Comparison of ENCODE assay signal across 2 cellular contexts in genomic region chr22:43504666-43505261, GRCh38.
TF ChIP-seq lines count a peak whose summit lies in the region.

No MANE protein-coding gene starts in this region.

TF ChIP-seq in HepG2, 621 proteins besides CTCF, POLR2A, EP300 and RAD21:
- TF ChIP-seq CBX5 (CRISPR knock-in tag; IDR thresholded peaks at IDR 0.05; ENCODE audit: borderline replicate concordance): no peak
- peak; percentile 20 to 43; a peak in 3 of 4 replicates for TF ChIP-seq MAFK (conservative IDR thresholded peaks at IDR 0.05 in 1 of 2, IDR thresholded peaks at IDR 0.05 in 1 of 2; ENCODE audit: low read length in 2 of 2)
- no peak for TF ChIP-seq ZNF530 (CRISPR knock-in tag; IDR thresholded peaks at IDR 0.05; ENCODE audit: low read depth)
- TF ChIP-seq ATF7 (IDR thresholded peaks at IDR 0.05): 0 out of 2 replicates have a peak, but pooled peaks have one; percentile 16
- TF ChIP-seq ATF7 (CRISPR knock-in tag; IDR thresholded peaks at IDR 0.05): no peak
- TF ChIP-seq CREB1 (IDR thresholded peaks at IDR 0.05): peak; percentile 93
- TF ChIP-seq CREB1 (CRISPR knock-in tag; IDR thresholded peaks at IDR 0.05): no peak
- 0 out of 2 replicates have a peak, but pooled peaks have one; percentile 40 for TF ChIP-seq IKZF1 (IDR thresholded peaks at IDR 0.05)
- TF ChIP-seq ZNF558 (CRISPR knock-in tag; IDR thresholded peaks at IDR 0.05; ENCODE audit: borderline replicate concordance): no peak

TF ChIP-seq in IMR-90, 13 proteins besides CTCF, POLR2A, EP300 and RAD21:
- TF ChIP-seq RCOR1 (IDR thresholded peaks at IDR 0.05; ENCODE audit: insufficient replicate concordance, low read length) (no peak), MXI1 (IDR thresholded peaks at IDR 0.05; ENCODE audit: borderline replicate concordance, low read depth, low read length) (no peak), MAZ (IDR thresholded peaks at IDR 0.05; ENCODE audit: borderline replicate concordance, low read depth, low read length) (no peak), BHLHE40 (IDR thresholded peaks at IDR 0.05; ENCODE audit: low read depth, low read length) (no peak), RFX5 (IDR thresholded peaks at IDR 0.05; ENCODE audit: low read depth, low read length) (no peak)
